ENCODE assay signal across 8 cellular contexts in genomic region chr5:135053278-135053677, GRCh38. TPM values are rescaled to one million over a fixed set of nuclear protein-coding genes. Genes with fewer than 3 reads are reported as not detected.
DNase-seq lines count a peak whose midpoint lies in the region; ATAC-seq and FAIRE-seq lines count a peak whose summit lies in the region.

No MANE protein-coding gene starts in this region.

- no peaks in the 10 kb centered on the region for H3K36me3 Mint-ChIP-seq in activated CD8-positive, alpha-beta T cell treated with anti-CD3 and anti-CD28 coated beads, Interleukin-2, amount 10 ng/mL, durations not matched to agents 7 days and 5 days (ENCODE audit: low read depth)

- POLR2A ChIA-PET in activated CD8-positive, alpha-beta T cell treated with anti-CD3 and anti-CD28 coated beads, Interleukin-2, amount 10 ng/mL, durations not matched to agents 7 days and 5 days (lab: Charles Lee), result interaction anchor here (1.2 kb wide), 1 partner anchor 10 kb away, joined by 3 read pairs; no protein-coding TSS in a partner anchor

- no peak overlapping the region for H3K27ac Mint-ChIP-seq in activated CD8-positive, alpha-beta T cell treated with anti-CD3 and anti-CD28 coated beads, Interleukin-2, amount 10 ng/mL, durations not matched to agents 7 days and 5 days

- H3K27me3 Mint-ChIP-seq in activated CD8-positive, alpha-beta T cell treated with anti-CD3 and anti-CD28 coated beads, Interleukin-2, amount 10 ng/mL, durations not matched to agents 7 days and 5 days (ENCODE audit: low read depth), result peaks cover 60% of the 10 kb centered on the region

- CTCF ChIA-PET in activated CD8-positive, alpha-beta T cell treated with anti-CD3 and anti-CD28 coated beads, Interleukin-2, amount 10 ng/mL, durations not matched to agents 7 days and 5 days (lab: Charles Lee), result interaction anchor here (1.0 kb wide), 2 partner anchors 11 to 248 kb away, joined by 3 to 5 read pairs; no protein-coding TSS in a partner anchor

- H3K4me1 Mint-ChIP-seq in activated CD8-positive, alpha-beta T cell treated with anti-CD3 and anti-CD28 coated beads, Interleukin-2, amount 10 ng/mL, durations not matched to agents 7 days and 5 days (ENCODE audit: low read depth), result peaks cover 12% of the 10 kb centered on the region

- ATAC-seq in GM18517 (IDR thresholded peaks at IDR 0.05; ENCODE audit: unreplicated experiment), result peak; percentile 97
- ATAC-seq in GM21526 (IDR thresholded peaks at IDR 0.05; ENCODE audit: low FRiP score, unreplicated experiment), result peak; percentile 81
- peak; percentile 95 for ATAC-seq in HG03469 (IDR thresholded peaks at IDR 0.05; ENCODE audit: unreplicated experiment)
- ATAC-seq in activated CD8-positive, alpha-beta T cell treated with anti-CD3 and anti-CD28 coated beads, Interleukin-2, amount 10 ng/mL, durations not matched to agents 7 days and 5 days, result peak; percentile 36

- no peak for FAIRE-seq in frontal cortex (lab: Jason Lieb, UNC)

- no peak overlapping the region for H3K4me3 Mint-ChIP-seq in activated CD8-positive, alpha-beta T cell treated with anti-CD3 and anti-CD28 coated beads, Interleukin-2, amount 10 ng/mL, durations not matched to agents 7 days and 5 days

- no peaks in the 10 kb centered on the region for H3K9me3 Mint-ChIP-seq in activated CD8-positive, alpha-beta T cell treated with anti-CD3 and anti-CD28 coated beads, Interleukin-2, amount 10 ng/mL, durations not matched to agents 7 days and 5 days (ENCODE audit: insufficient read depth)

- DNase-seq in activated CD8-positive, alpha-beta T cell treated with anti-CD3 and anti-CD28 coated beads, Interleukin-2, amount 10 ng/mL, durations not matched to agents 7 days and 5 days, result no peak
- DNase-seq in frontal cortex (ENCODE audit: low spot score in 2 of 2) (no peak), NCI-H1105 treated with DMSO at 0.1 percent for 48 hours (lab: John Stamatoyannopoulos, UW) (no peak)
- no peak for DNase-seq in central memory CD4-positive, alpha-beta T cell
- DNase-seq in activated effector memory CD4-positive, alpha-beta T cell treated with anti-CD3 and anti-CD28 coated beads, Interleukin-2, amount 50 U/mL, for 16 hours, result no peak

RNA-seq across cellular contexts. Expression of gene PITX1, which starts 19.2 kb away (rescaled TPM):
- total RNA-seq in activated CD8-positive, alpha-beta T cell treated with anti-CD3 and anti-CD28 coated beads, Interleukin-2, amount 10 ng/mL, durations not matched to agents 7 days and 5 days, result not detected
- total RNA-seq in frontal cortex, result not detected

Comparison
In these comparisons a context has a peak if more than half of its experiments do, and no peak if none do; other contexts are left out.
1. ATAC-seq: peak in every context shown above with its lines; median percentile 97 in GM18517; 95 in HG03469; 81 in GM21526; 36 in activated CD8-positive, alpha-beta T cell treated with anti-CD3 and anti-CD28 coated beads, Interleukin-2, amount 10 ng/mL, durations not matched to agents 7 days and 5 days.